ENCODE assay signal across 1 cellular context in genomic region chr3:33054100-33055097, GRCh38.
TF ChIP-seq lines count a peak whose summit lies in the region.

No MANE protein-coding gene starts in this region.

TF ChIP-seq in GM12878, 131 proteins besides CTCF, POLR2A, EP300 and RAD21:
- TF ChIP-seq TCF12 (IDR thresholded peaks at IDR 0.05; ENCODE audit: low read depth, low read length) (no peak), ZNF24 (IDR thresholded peaks at IDR 0.05) (no peak), FOS (IDR thresholded peaks at IDR 0.05; ENCODE audit: borderline replicate concordance, extremely low read depth, insufficient read length) (no peak), BACH1 (IDR thresholded peaks at IDR 0.05; ENCODE audit: borderline replicate concordance) (no peak), CREM (IDR thresholded peaks at IDR 0.05; ENCODE audit: low read depth) (no peak), ZSCAN29 (IDR thresholded peaks at IDR 0.05) (no peak), ETV6 (conservative IDR thresholded peaks at IDR 0.05 in 1 of 2, IDR thresholded peaks at IDR 0.05 in 1 of 2; ENCODE audit: borderline replicate concordance in 1 of 2, low read depth in 1 of 2) (no peak), IKZF2 (IDR thresholded peaks at IDR 0.05) (no peak), CREB1 (IDR thresholded peaks at IDR 0.05; ENCODE audit: low read depth) (no peak), ZBED1 (IDR thresholded peaks at IDR 0.05; ENCODE audit: borderline replicate concordance) (no peak)
